ENCODE assay signal across 1 cellular context in the genomic region with DNA sequence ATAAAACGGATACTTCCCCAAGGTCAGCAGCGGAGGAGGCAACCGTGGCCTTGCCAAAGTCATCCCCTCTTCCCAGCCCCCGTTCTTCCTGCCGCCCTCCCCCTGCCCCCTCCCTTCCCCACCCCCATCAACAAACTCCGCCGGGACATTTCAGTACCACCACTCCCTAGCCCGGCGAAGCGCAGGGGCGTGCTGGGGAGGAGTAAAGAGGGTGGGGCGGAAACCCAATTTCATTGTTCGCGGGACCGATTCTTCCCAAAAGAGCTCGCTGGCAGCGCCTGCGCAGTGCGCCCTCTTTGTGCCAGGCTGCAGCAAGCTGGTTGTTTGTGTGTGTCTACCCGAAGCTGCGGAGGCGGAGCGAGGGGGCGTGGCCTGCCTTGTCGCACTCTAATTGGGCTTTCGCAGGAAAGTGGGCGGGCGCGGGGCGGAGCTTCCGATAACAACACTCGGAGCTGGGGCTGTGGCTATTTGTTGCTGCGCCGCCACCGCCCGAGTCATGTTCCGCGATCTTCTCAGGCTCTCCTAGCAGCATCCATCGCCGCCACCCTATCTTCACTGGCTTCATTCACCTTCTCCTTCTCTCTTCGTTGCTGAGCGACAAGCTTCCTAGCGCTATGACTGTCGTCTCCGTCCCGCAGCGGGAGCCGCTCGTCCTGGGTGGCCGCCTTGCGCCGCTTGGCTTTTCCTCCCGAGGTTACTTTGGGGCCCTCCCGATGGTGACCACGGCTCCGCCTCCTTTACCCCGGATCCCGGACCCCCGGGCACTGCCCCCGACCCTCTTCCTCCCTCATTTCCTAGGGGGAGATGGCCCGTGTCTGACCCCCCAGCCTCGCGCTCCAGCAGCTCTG.
TF ChIP-seq lines count a peak whose summit lies in the region.

A gene (plus strand): TSS at position 471 of the 848 bp plus-strand sequence. CDS start 144 bp downstream, at position 615.

TF ChIP-seq in K562, 482 proteins besides CTCF, POLR2A, EP300 and RAD21 (continued from another document and continues in another):
- TF ChIP-seq, protein P1, sequence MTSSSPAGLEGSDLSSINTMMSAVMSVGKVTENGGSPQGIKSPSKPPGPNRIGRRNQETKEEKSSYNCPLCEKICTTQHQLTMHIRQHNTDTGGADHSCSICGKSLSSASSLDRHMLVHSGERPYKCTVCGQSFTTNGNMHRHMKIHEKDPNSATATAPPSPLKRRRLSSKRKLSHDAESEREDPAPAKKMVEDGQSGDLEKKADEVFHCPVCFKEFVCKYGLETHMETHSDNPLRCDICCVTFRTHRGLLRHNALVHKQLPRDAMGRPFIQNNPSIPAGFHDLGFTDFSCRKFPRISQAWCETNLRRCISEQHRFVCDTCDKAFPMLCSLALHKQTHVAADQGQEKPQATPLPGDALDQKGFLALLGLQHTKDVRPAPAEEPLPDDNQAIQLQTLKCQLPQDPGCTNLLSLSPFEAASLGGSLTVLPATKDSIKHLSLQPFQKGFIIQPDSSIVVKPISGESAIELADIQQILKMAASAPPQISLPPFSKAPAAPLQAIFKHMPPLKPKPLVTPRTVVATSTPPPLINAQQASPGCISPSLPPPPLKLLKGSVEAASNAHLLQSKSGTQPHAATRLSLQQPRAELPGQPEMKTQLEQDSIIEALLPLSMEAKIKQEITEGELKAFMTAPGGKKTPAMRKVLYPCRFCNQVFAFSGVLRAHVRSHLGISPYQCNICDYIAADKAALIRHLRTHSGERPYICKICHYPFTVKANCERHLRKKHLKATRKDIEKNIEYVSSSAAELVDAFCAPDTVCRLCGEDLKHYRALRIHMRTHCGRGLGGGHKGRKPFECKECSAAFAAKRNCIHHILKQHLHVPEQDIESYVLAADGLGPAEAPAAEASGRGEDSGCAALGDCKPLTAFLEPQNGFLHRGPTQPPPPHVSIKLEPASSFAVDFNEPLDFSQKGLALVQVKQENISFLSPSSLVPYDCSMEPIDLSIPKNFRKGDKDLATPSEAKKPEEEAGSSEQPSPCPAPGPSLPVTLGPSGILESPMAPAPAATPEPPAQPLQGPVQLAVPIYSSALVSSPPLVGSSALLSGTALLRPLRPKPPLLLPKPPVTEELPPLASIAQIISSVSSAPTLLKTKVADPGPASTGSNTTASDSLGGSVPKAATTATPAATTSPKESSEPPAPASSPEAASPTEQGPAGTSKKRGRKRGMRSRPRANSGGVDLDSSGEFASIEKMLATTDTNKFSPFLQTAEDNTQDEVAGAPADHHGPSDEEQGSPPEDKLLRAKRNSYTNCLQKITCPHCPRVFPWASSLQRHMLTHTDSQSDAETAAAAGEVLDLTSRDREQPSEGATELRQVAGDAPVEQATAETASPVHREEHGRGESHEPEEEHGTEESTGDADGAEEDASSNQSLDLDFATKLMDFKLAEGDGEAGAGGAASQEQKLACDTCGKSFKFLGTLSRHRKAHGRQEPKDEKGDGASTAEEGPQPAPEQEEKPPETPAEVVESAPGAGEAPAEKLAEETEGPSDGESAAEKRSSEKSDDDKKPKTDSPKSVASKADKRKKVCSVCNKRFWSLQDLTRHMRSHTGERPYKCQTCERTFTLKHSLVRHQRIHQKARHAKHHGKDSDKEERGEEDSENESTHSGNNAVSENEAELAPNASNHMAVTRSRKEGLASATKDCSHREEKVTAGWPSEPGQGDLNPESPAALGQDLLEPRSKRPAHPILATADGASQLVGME (CRISPR knock-in tag; IDR thresholded peaks at IDR 0.05) = no peak
- TF ChIP-seq NONO (IDR thresholded peaks at IDR 0.05; ENCODE audit: low read depth in 2 of 2, low read length in 1 of 2) = no peak
- TF ChIP-seq, protein P2, sequence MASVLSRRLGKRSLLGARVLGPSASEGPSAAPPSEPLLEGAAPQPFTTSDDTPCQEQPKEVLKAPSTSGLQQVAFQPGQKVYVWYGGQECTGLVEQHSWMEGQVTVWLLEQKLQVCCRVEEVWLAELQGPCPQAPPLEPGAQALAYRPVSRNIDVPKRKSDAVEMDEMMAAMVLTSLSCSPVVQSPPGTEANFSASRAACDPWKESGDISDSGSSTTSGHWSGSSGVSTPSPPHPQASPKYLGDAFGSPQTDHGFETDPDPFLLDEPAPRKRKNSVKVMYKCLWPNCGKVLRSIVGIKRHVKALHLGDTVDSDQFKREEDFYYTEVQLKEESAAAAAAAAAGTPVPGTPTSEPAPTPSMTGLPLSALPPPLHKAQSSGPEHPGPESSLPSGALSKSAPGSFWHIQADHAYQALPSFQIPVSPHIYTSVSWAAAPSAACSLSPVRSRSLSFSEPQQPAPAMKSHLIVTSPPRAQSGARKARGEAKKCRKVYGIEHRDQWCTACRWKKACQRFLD (CRISPR knock-in tag; IDR thresholded peaks at IDR 0.05) = no peak
- peak; percentile 88 for TF ChIP-seq TAF7 (tag; IDR thresholded peaks at IDR 0.05)
- TF ChIP-seq, protein P3, sequence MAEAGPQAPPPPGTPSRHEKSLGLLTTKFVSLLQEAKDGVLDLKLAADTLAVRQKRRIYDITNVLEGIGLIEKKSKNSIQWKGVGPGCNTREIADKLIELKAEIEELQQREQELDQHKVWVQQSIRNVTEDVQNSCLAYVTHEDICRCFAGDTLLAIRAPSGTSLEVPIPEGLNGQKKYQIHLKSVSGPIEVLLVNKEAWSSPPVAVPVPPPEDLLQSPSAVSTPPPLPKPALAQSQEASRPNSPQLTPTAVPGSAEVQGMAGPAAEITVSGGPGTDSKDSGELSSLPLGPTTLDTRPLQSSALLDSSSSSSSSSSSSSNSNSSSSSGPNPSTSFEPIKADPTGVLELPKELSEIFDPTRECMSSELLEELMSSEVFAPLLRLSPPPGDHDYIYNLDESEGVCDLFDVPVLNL (CRISPR knock-in tag; IDR thresholded peaks at IDR 0.05; ENCODE audit: low read depth) = no peak
- TF ChIP-seq ZBTB8A (IDR thresholded peaks at IDR 0.05; ENCODE audit: partially characterized antibody) = no peak
- peak; percentile 92 for TF ChIP-seq POLR2G (IDR thresholded peaks at IDR 0.05; ENCODE audit: low read depth, low read length)
- no peak for TF ChIP-seq SREBF1 (IDR thresholded peaks at IDR 0.05; ENCODE audit: borderline replicate concordance, low read depth, low read length)
- TF ChIP-seq ZKSCAN3 (CRISPR knock-in tag; IDR thresholded peaks at IDR 0.05) = no peak
- TF ChIP-seq, protein P4, sequence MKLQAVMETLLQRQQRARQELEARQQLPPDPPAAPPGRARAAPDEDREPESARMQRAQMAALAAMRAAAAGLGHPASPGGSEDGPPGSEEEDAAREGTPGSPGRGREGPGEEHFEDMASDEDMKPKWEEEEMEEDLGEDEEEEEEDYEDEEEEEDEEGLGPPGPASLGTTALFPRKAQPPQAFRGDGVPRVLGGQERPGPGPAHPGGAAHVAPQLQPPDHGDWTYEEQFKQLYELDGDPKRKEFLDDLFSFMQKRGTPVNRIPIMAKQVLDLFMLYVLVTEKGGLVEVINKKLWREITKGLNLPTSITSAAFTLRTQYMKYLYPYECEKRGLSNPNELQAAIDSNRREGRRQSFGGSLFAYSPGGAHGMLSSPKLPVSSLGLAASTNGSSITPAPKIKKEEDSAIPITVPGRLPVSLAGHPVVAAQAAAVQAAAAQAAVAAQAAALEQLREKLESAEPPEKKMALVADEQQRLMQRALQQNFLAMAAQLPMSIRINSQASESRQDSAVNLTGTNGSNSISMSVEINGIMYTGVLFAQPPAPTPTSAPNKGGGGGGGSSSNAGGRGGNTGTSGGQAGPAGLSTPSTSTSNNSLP (IDR thresholded peaks at IDR 0.05; ENCODE audit: borderline replicate concordance, low read depth, low read length) = no peak
- TF ChIP-seq DNMT1 (IDR thresholded peaks at IDR 0.05) = no peak
- 0 out of 2 replicates have a peak, but pooled peaks have one; percentile 39 for TF ChIP-seq GTF2A2 (tag; IDR thresholded peaks at IDR 0.05)
- TF ChIP-seq CSDE1 (IDR thresholded peaks at IDR 0.05) = no peak
- no peak for TF ChIP-seq SMAD2 (IDR thresholded peaks at IDR 0.05; ENCODE audit: low read depth, low read length)
- TF ChIP-seq HMG20B (CRISPR knock-in tag; IDR thresholded peaks at IDR 0.05) = no peak
- TF ChIP-seq ZNF124 (CRISPR knock-in tag; IDR thresholded peaks at IDR 0.05) = no peak
- no peak for TF ChIP-seq SNRNP70 (optimal IDR thresholded peaks at IDR 0.05; ENCODE audit: low read depth, low read length)
- no peak for TF ChIP-seq TOE1 (IDR thresholded peaks at IDR 0.05; ENCODE audit: borderline replicate concordance)
- TF ChIP-seq TOE1 (CRISPR knock-in tag; IDR thresholded peaks at IDR 0.05; ENCODE audit: borderline replicate concordance, low read depth) = no peak
- peak; percentile 92 for TF ChIP-seq RBFOX2 (IDR thresholded peaks at IDR 0.05; ENCODE audit: low read depth, low read length)
- no peak for TF ChIP-seq LCOR (CRISPR knock-in tag; IDR thresholded peaks at IDR 0.05)
- TF ChIP-seq MBD2 (IDR thresholded peaks at IDR 0.05; ENCODE audit: borderline replicate concordance, low read depth) = peak; percentile 60; the same call in 1 of the 2 replicates
- TF ChIP-seq FIP1L1 (IDR thresholded peaks at IDR 0.05; ENCODE audit: low read depth, low read length, poor library complexity, severe bottlenecking) = peak; percentile 45
- TF ChIP-seq MECOM (CRISPR knock-in tag; IDR thresholded peaks at IDR 0.05) = no peak
- TF ChIP-seq ZKSCAN8 (CRISPR knock-in tag; IDR thresholded peaks at IDR 0.05) = no peak
- no peak for TF ChIP-seq RHOXF2B (CRISPR knock-in tag; conservative IDR thresholded peaks at IDR 0.05)
- no peak for TF ChIP-seq FUS (optimal IDR thresholded peaks at IDR 0.05; ENCODE audit: low read depth, low read length)
- TF ChIP-seq PML (IDR thresholded peaks at IDR 0.05; ENCODE audit: low read length) = peak; percentile 67; the same call in 1 of the 2 replicates
- TF ChIP-seq TCF3 (CRISPR knock-in tag; IDR thresholded peaks at IDR 0.05) = peak; percentile 15; the same call in 1 of the 2 replicates
- peak; percentile 35 for TF ChIP-seq PCBP1 (IDR thresholded peaks at IDR 0.05; ENCODE audit: low read depth, low read length, poor library complexity, severe bottlenecking)
- no peak for TF ChIP-seq KLF16 (IDR thresholded peaks at IDR 0.05)
- TF ChIP-seq, protein P5, sequence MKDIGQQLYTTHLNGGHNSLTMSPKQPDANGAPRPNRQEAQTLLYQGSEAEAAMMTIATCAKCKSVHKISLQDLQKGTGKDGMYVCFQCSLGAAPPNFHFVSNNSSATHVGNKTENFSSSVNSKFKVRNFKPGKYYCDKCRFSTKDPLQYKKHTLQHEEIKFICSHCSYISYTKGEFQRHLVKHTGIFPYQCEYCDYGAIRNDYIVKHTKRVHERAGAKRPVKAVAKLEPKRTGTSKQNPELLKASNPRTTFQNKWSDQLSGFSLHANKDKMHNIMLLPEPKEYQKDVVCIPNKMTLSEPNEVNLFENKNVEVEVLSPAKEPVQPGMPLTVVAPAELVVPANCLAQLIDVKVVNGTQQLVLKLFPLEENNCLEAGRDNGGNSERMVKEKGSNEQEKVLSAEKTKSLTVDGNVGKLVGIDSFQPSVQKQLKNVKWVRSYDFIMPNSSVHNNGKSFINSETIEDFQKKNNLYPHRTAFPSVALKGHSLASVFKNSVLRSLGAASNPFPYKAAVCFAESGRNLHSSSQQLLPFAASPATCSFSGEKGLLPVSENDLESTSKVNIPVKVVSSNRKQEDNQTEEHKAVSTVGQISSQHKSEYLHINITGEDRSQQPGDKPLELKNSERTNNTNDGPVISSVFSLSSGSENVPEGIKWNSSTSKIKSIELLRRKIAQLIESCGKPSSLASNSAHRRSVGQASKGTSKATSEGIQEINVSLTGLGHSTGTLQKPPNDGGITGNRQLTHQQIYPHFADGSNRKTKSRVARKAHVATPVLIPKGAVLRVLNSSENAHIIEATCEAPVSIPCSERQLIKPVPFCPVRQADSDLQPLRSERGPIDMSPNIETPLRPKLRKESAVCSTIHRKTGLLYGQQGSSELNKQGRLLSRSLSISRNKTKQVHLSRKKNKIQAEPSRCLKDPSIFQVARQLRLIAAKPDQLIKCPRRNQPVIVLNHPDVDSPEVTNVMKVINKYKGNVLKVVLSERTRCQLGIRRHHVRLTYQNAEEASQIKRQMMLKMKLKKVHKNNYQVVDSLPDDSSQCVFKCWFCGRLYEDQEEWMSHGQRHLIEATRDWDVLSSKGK (CRISPR knock-in tag; IDR thresholded peaks at IDR 0.05) = no peak
- TF ChIP-seq, protein P6, sequence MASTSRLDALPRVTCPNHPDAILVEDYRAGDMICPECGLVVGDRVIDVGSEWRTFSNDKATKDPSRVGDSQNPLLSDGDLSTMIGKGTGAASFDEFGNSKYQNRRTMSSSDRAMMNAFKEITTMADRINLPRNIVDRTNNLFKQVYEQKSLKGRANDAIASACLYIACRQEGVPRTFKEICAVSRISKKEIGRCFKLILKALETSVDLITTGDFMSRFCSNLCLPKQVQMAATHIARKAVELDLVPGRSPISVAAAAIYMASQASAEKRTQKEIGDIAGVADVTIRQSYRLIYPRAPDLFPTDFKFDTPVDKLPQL (IDR thresholded peaks at IDR 0.05; ENCODE audit: extremely low read depth, insufficient read length) = peak; percentile 51
- TF ChIP-seq TEAD4 (IDR thresholded peaks at IDR 0.05; ENCODE audit: low read length) = no peak
- no peak for TF ChIP-seq TEAD4 (CRISPR knock-in tag; IDR thresholded peaks at IDR 0.05; ENCODE audit: borderline replicate concordance)
- TF ChIP-seq, protein P7, sequence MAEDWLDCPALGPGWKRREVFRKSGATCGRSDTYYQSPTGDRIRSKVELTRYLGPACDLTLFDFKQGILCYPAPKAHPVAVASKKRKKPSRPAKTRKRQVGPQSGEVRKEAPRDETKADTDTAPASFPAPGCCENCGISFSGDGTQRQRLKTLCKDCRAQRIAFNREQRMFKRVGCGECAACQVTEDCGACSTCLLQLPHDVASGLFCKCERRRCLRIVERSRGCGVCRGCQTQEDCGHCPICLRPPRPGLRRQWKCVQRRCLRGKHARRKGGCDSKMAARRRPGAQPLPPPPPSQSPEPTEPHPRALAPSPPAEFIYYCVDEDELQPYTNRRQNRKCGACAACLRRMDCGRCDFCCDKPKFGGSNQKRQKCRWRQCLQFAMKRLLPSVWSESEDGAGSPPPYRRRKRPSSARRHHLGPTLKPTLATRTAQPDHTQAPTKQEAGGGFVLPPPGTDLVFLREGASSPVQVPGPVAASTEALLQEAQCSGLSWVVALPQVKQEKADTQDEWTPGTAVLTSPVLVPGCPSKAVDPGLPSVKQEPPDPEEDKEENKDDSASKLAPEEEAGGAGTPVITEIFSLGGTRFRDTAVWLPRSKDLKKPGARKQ (CRISPR knock-in tag; IDR thresholded peaks at IDR 0.05) = no peak
- TF ChIP-seq NFIX (CRISPR knock-in tag; IDR thresholded peaks at IDR 0.05; ENCODE audit: low read depth) = no peak
- TF ChIP-seq BRCA1 (IDR thresholded peaks at IDR 0.05) = no peak
- TF ChIP-seq BRCA1 (CRISPR knock-in tag; IDR thresholded peaks at IDR 0.05) = no peak
- TF ChIP-seq, protein P8, sequence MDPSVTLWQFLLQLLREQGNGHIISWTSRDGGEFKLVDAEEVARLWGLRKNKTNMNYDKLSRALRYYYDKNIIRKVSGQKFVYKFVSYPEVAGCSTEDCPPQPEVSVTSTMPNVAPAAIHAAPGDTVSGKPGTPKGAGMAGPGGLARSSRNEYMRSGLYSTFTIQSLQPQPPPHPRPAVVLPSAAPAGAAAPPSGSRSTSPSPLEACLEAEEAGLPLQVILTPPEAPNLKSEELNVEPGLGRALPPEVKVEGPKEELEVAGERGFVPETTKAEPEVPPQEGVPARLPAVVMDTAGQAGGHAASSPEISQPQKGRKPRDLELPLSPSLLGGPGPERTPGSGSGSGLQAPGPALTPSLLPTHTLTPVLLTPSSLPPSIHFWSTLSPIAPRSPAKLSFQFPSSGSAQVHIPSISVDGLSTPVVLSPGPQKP (CRISPR knock-in tag; IDR thresholded peaks at IDR 0.05) = no peak
- TF ChIP-seq, protein P9, sequence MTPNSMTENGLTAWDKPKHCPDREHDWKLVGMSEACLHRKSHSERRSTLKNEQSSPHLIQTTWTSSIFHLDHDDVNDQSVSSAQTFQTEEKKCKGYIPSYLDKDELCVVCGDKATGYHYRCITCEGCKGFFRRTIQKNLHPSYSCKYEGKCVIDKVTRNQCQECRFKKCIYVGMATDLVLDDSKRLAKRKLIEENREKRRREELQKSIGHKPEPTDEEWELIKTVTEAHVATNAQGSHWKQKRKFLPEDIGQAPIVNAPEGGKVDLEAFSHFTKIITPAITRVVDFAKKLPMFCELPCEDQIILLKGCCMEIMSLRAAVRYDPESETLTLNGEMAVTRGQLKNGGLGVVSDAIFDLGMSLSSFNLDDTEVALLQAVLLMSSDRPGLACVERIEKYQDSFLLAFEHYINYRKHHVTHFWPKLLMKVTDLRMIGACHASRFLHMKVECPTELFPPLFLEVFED (CRISPR knock-in tag; conservative IDR thresholded peaks at IDR 0.05) = 0 out of 2 replicates have a peak, but pooled peaks have one; percentile 28
